8 cellular contexts compared by ENCODE assay signal in genomic region chr14:90827919-90828610, GRCh38. TPM values are rescaled to one million over a fixed set of nuclear protein-coding genes. Genes with fewer than 3 reads are reported as not detected.
DNase-seq lines count a peak whose midpoint lies in the region; ATAC-seq and TF ChIP-seq lines count a peak whose summit lies in the region.

No MANE protein-coding gene starts in this region.

- H3K4me2 ChIP-seq in DND-41 (ENCODE audit: insufficient read depth, low read length) (peak overlapping the region; percentile 60), neural cell (ENCODE audit: low read length) (peak overlapping the region; percentile 57)

- no peaks in the 10 kb centered on the region for H3K36me3 Mint-ChIP-seq in stimulated activated naive CD8-positive, alpha-beta T cell treated with anti-CD3 and anti-CD28 coated beads, Interleukin-15, Interleukin-2, amounts not matched to agents 100 ng/mL and 50 ng/mL, for 24 hours (ENCODE audit: low read depth)

- H3K36me3 ChIP-seq in DND-41 (ENCODE audit: insufficient read depth, low read length) (no peaks in the 10 kb centered on the region), RWPE2 (ENCODE audit: low read depth) (no peaks in the 10 kb centered on the region), neural cell (ENCODE audit: insufficient read depth, low read length) (no peaks in the 10 kb centered on the region)

- ATAC-seq in DND-41 (ENCODE audit: insufficient read depth, low read depth) (peak; percentile 98), RWPE2 (ENCODE audit: low read depth) (peak; percentile 100)

- H3K79me2 ChIP-seq in DND-41 (ENCODE audit: insufficient read depth, low read length) = no peaks in the 10 kb centered on the region
- no peaks in the 10 kb centered on the region for H3K79me2 ChIP-seq in neural cell (replicated peaks; ENCODE audit: insufficient read depth, low read length)

- H3K4me1 Mint-ChIP-seq in stimulated activated naive CD8-positive, alpha-beta T cell treated with anti-CD3 and anti-CD28 coated beads, Interleukin-15, Interleukin-2, amounts not matched to agents 100 ng/mL and 50 ng/mL, for 24 hours (ENCODE audit: low read depth) = peaks cover 22% of the 10 kb centered on the region

- H3K27ac ChIP-seq in DND-41 (ENCODE audit: low read length) = peak overlapping the region; percentile 50
- H3K27ac ChIP-seq in RWPE2 (ENCODE audit: poor library complexity, severe bottlenecking) = no peak overlapping the region
- peak overlapping the region; percentile 21 for H3K27ac ChIP-seq in neural cell (ENCODE audit: low read length)

- no peaks in the 10 kb centered on the region for H3K27me3 Mint-ChIP-seq in stimulated activated naive CD8-positive, alpha-beta T cell treated with anti-CD3 and anti-CD28 coated beads, Interleukin-15, Interleukin-2, amounts not matched to agents 100 ng/mL and 50 ng/mL, for 24 hours

- H2AFZ ChIP-seq in DND-41 (ENCODE audit: low read depth, low read length) = peak overlapping the region; percentile 80
- H2AFZ ChIP-seq in neural cell (ENCODE audit: low read depth, low read length) = peak overlapping the region; percentile 61

- peak overlapping the region in 1 of 2 experiments; percentile 49; a peak in 2 of 4 replicates for H3K4me3 ChIP-seq in DND-41 (ENCODE audit: low read depth in 1 of 2, low read length in 2 of 2)
- H3K4me3 ChIP-seq in RWPE2 (ENCODE audit: severe bottlenecking) = peak overlapping the region; percentile 31
- peak overlapping the region; percentile 43 to 58 for H3K4me3 ChIP-seq in foreskin fibroblast (ENCODE audit: low read depth in 1 of 2, low read length in 2 of 2)
- H3K4me3 ChIP-seq in neural cell (ENCODE audit: low read length) = peak overlapping the region; percentile 63

- H3K9ac ChIP-seq in DND-41 (ENCODE audit: low read depth, low read length) (peak overlapping the region; percentile 41), neural cell (ENCODE audit: low read length) (peak overlapping the region; percentile 59)

- peak overlapping the region; percentile 78 for H3K4me3 Mint-ChIP-seq in stimulated activated naive CD8-positive, alpha-beta T cell treated with anti-CD3 and anti-CD28 coated beads, Interleukin-15, Interleukin-2, amounts not matched to agents 100 ng/mL and 50 ng/mL, for 24 hours

- no peaks in the 10 kb centered on the region for H3K27me3 ChIP-seq in DND-41 (ENCODE audit: insufficient read depth, low read length, poor library complexity)
- H3K27me3 ChIP-seq in RWPE2 (ENCODE audit: insufficient read depth, poor library complexity, severe bottlenecking) = no peaks in the 10 kb centered on the region
- H3K27me3 ChIP-seq in neural cell (ENCODE audit: insufficient read depth, low read depth, low read length) = no peaks in the 10 kb centered on the region

- DNase-seq in DND-41 = peak; percentile 84
- peak; percentile 82 for DNase-seq in H4 (ENCODE audit: low spot score)
- DNase-seq in LHCN-M2 (ENCODE audit: low read depth) = peak; percentile 78
- peak; percentile 94 for DNase-seq in RWPE2 (ENCODE audit: low spot score)
- DNase-seq in activated gamma-delta T cell treated with anti-CD3 and anti-CD28 coated beads, Interleukin-2, amount 50 U/mL, for 16 hours (ENCODE audit: low read depth) = peak; percentile 80
- peak; percentile 87 to 96 for DNase-seq in foreskin fibroblast

- H3K9me2 ChIP-seq in neural cell (ENCODE audit: insufficient read depth, low read length) = no peaks in the 10 kb centered on the region

- H3K9me3 Mint-ChIP-seq in stimulated activated naive CD8-positive, alpha-beta T cell treated with anti-CD3 and anti-CD28 coated beads, Interleukin-15, Interleukin-2, amounts not matched to agents 100 ng/mL and 50 ng/mL, for 24 hours = peaks cover 6% of the 10 kb centered on the region

- H4K20me1 ChIP-seq in DND-41 (ENCODE audit: insufficient read depth, low read length) (no peaks in the 10 kb centered on the region), neural cell (ENCODE audit: insufficient read depth) (no peaks in the 10 kb centered on the region)

- H3K9me3 ChIP-seq in DND-41 (ENCODE audit: insufficient read depth, low read length, severe bottlenecking) (peaks cover 10% of the 10 kb centered on the region), RWPE2 (ENCODE audit: severe bottlenecking) (no peaks in the 10 kb centered on the region), neural cell (ENCODE audit: low read length) (no peaks in the 10 kb centered on the region)

- peaks cover 20% of the 10 kb centered on the region for H3K4me1 ChIP-seq in DND-41 (ENCODE audit: insufficient read depth, low read length)
- H3K4me1 ChIP-seq in RWPE2 (ENCODE audit: insufficient read depth, poor library complexity, severe bottlenecking) = peaks cover 7% of the 10 kb centered on the region

- no peak for TF ChIP-seq EP300 in neural cell (conservative IDR thresholded peaks at IDR 0.05; ENCODE audit: poor library complexity, severe bottlenecking)

- TF ChIP-seq RAD21 in neural cell (conservative IDR thresholded peaks at IDR 0.05) = no peak

- peak overlapping the region; percentile 84 for H3K27ac Mint-ChIP-seq in stimulated activated naive CD8-positive, alpha-beta T cell treated with anti-CD3 and anti-CD28 coated beads, Interleukin-15, Interleukin-2, amounts not matched to agents 100 ng/mL and 50 ng/mL, for 24 hours

- H3F3A ChIP-seq in neural cell (ENCODE audit: insufficient read depth, low read length, poor library complexity, severe bottlenecking) = no peaks in the 10 kb centered on the region

- TF ChIP-seq CTCF in DND-41 (IDR thresholded peaks at IDR 0.05; ENCODE audit: borderline replicate concordance, extremely low read depth, low read length, poor library complexity, severe bottlenecking) (no peak), RWPE2 (IDR thresholded peaks at IDR 0.05; ENCODE audit: poor library complexity, severe bottlenecking) (no peak), foreskin fibroblast (IDR thresholded peaks at IDR 0.05; ENCODE audit: low read depth, low read length) (no peak), neural cell (IDR thresholded peaks at IDR 0.05; ENCODE audit: poor library complexity, severe bottlenecking) (no peak)

TF ChIP-seq in neural cell, 6 proteins besides CTCF, POLR2A, EP300 and RAD21:
- TF ChIP-seq TAF1 (IDR thresholded peaks at IDR 0.05; ENCODE audit: low read depth) = no peak
- TF ChIP-seq REST (IDR thresholded peaks at IDR 0.05; ENCODE audit: borderline replicate concordance) = no peak
- TF ChIP-seq EZH2 (IDR thresholded peaks at IDR 0.05; ENCODE audit: borderline replicate concordance, insufficient read depth, low read length, poor library complexity, severe bottlenecking) = no peak
- peak; percentile 67 for TF ChIP-seq POLR2AphosphoS5 (IDR thresholded peaks at IDR 0.05)
- no peak for TF ChIP-seq SMC3 (conservative IDR thresholded peaks at IDR 0.05; ENCODE audit: poor library complexity)
- peak; percentile 73 for TF ChIP-seq MXI1 (conservative IDR thresholded peaks at IDR 0.05; ENCODE audit: poor library complexity, severe bottlenecking)

RNA-seq across cellular contexts. Expression of gene TTC7B, which starts 11.8 kb away (rescaled TPM):
- 11.7 and 15.2 TPM in 2 replicates for total RNA-seq in H4 (2014; rRNA removed; shearing (Covaris generic))
- total RNA-seq in LHCN-M2 (2014; rRNA removed) = 30.8 and 36.4 TPM in 2 replicates
- 22.4 TPM for polyA plus RNA-seq in LHCN-M2 (2012)
- 14.0 and 19.9 TPM in 2 replicates for polyA plus RNA-seq in neural cell
- polyA minus RNA-seq in neural cell = 22.9 and 31.3 TPM in 2 replicates
